Comparison of ENCODE assay signal across 12 cellular contexts in the genomic region with DNA sequence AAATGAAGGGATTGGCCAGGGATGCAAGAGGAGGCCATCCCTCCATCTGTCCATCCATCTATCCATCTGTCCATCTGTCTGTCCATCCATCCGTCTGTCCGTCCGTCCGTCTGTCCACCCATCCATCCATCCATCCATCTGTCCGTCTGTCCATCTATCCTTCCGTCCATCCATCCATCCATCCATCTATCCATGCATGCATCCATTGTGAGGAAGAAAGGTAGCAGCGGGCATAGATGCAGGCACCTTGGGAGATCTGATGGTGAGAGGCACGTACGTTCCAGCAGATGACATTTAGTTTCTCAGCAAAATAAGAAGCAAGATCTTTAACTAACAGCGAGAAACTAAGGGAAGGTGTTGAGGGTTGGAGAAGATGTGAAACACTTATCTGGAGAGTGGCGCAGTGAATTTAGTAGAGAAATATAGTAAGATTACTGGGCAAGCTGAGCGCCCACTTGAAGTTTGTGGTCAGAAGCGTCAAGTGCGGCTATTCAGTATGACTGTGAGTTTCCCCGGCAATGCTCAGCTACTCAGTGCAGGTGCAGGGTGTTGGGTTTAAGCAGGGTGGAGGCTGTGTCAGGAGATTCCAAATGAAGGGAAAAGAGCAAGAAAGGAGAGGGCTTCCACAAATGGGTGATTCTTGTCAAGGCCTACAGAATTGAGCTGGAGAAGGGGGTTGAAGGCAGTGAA. TPM values are rescaled to one million over a fixed set of nuclear protein-coding genes. Genes with fewer than 3 reads are reported as not detected.
DNase-seq lines count a peak whose midpoint lies in the region; ATAC-seq and TF ChIP-seq lines count a peak whose summit lies in the region.
"Had no signal": no experiment of that assay in that cellular context is flagged by ENCODE, and none has a peak within 500 bp of the region (broad histone marks: within the 10 kb centered on the region; RNA-seq: fewer than 3 reads in every experiment).

No MANE protein-coding gene starts in this region.

- no peak overlapping the region for H2AK9ac ChIP-seq in IMR-90 (replicated peaks; ENCODE audit: low read depth, low read length, poor library complexity)

- intact Hi-C loops in IMR-90 (cut with micrococcal nuclease), result no loop called here

- H4K5ac ChIP-seq in IMR-90 (ENCODE audit: low read depth, low read length), result no peak overlapping the region

- no peak overlapping the region for H2BK5ac ChIP-seq in IMR-90 (ENCODE audit: low read depth, low read length, poor library complexity, severe bottlenecking)

- H3K9me3 ChIP-seq in HEK293 (ENCODE audit: control insufficient read depth, insufficient read depth, low read depth, low read length), result no peaks in the 10 kb centered on the region
- H3K9me3 ChIP-seq in IMR-90 (ENCODE audit: control insufficient read depth, insufficient read depth, low read length), result no peaks in the 10 kb centered on the region
- no peaks in the 10 kb centered on the region for H3K9me3 ChIP-seq in neural progenitor cell (ENCODE audit: low read depth)
- H3K9me3 ChIP-seq: ascending aorta had no signal

- H3K4me3 ChIP-seq in HEK293 (ENCODE audit: low read depth, low read length), result no peak overlapping the region
- no peak overlapping the region for H3K4me3 ChIP-seq in IMR-90 (ENCODE audit: insufficient read depth, low read depth, low read length)
- no peak overlapping the region for H3K4me3 ChIP-seq in neural progenitor cell
- H3K4me3 ChIP-seq: ascending aorta had no signal

- no TSS peak for BruUV-seq in IMR-90 (replicated peaks; lab: Mats Ljungman, UMichigan)

- in situ Hi-C loops in IMR-90 (cut with MboI; ENCODE audit: low sequenced_read_pairs), result no loop called here

- H3F3A ChIP-seq in neural progenitor cell (ENCODE audit: low read depth), result no peaks in the 10 kb centered on the region

- TF ChIP-seq POLR2A in IMR-90 (IDR thresholded peaks at IDR 0.05; ENCODE audit: low read depth, low read length), result no peak

- no peaks in the 10 kb centered on the region for H3K79me2 ChIP-seq in neural progenitor cell (ENCODE audit: low read depth)
- H3K79me2 ChIP-seq: parathyroid adenoma had no signal

- no peak overlapping the region for H3K23ac ChIP-seq in IMR-90 (ENCODE audit: low read depth, low read length)

- 0 out of 2 replicates have a peak overlapping the region, but pooled peaks have one; percentile 9 for H3K14ac ChIP-seq in IMR-90 (replicated peaks; ENCODE audit: low read depth, low read length)

- no peaks in the 10 kb centered on the region for H4K20me1 ChIP-seq in IMR-90 (ENCODE audit: insufficient read depth, low read length)
- no peaks in the 10 kb centered on the region for H4K20me1 ChIP-seq in neural progenitor cell (ENCODE audit: low read depth)

- no peak overlapping the region for H4K91ac ChIP-seq in IMR-90 (ENCODE audit: insufficient read depth, low read depth, low read length)

- H3K27ac ChIP-seq in HEK293 (ENCODE audit: extremely low read depth, low read depth, low read length) (no peak overlapping the region), IMR-90 (ENCODE audit: insufficient read depth, low read length) (no peak overlapping the region), neural progenitor cell (no peak overlapping the region), RWPE1 (no peak overlapping the region)
- H3K27ac ChIP-seq: ascending aorta, parathyroid adenoma had no signal

- H3K4me2 ChIP-seq in IMR-90 (ENCODE audit: low read depth, low read length) (no peak overlapping the region), neural progenitor cell (no peak overlapping the region)

- H3K9me1 ChIP-seq in IMR-90 (ENCODE audit: insufficient read depth, low read length), result peaks cover 48% of the 10 kb centered on the region

- H3K9ac ChIP-seq in IMR-90 (ENCODE audit: low read depth, low read length) (no peak overlapping the region), neural progenitor cell (no peak overlapping the region)
- H3K9ac ChIP-seq: parathyroid adenoma had no signal

- peak overlapping the region; percentile 45 for H2BK120ac ChIP-seq in IMR-90 (ENCODE audit: low read depth, low read length)

- peaks cover 0 to 16% of the 10 kb centered on the region in 2 experiments; a peak in 1 of 4 replicates for H3K79me1 ChIP-seq in IMR-90 (ENCODE audit: low read depth in 1 of 2, low read length in 2 of 2)

- H3K27ac Mint-ChIP-seq in stimulated activated memory B cell treated with anti-CD40 and anti-IgM and Interleukin-4, amounts not matched to agents 10 μg/mL and 1 μg/mL and 100 μg/mL, for 72 hours, result no peak overlapping the region
- H3K27ac Mint-ChIP-seq in neural progenitor cell, result no peak overlapping the region

- H2AFZ ChIP-seq in IMR-90 (replicated peaks; ENCODE audit: low read length, poor library complexity) (peak overlapping the region; percentile 30), neural progenitor cell (replicated peaks) (no peak overlapping the region)
- H2AFZ ChIP-seq: parathyroid adenoma had no signal

- ATAC-seq in IMR-90 (ENCODE audit: low read depth), result no peak
- ATAC-seq in stimulated activated memory B cell treated with anti-CD40 and anti-IgM and Interleukin-4, amounts not matched to agents 10 μg/mL and 1 μg/mL and 100 μg/mL, for 72 hours, result peak; percentile 85

- 0 out of 2 replicates have a peak overlapping the region, but pooled peaks have one; percentile 47 for H3K4ac ChIP-seq in IMR-90 (ENCODE audit: low read depth, low read length)

- H3K27me3 ChIP-seq in IMR-90 (ENCODE audit: control insufficient read depth, insufficient read depth, low read length) (no peaks in the 10 kb centered on the region), neural progenitor cell (no peaks in the 10 kb centered on the region)
- H3K27me3 ChIP-seq: ascending aorta had no signal

- peaks cover 12% of the 10 kb centered on the region for H3K36me3 Mint-ChIP-seq in stimulated activated memory B cell treated with anti-CD40 and anti-IgM and Interleukin-4, amounts not matched to agents 10 μg/mL and 1 μg/mL and 100 μg/mL, for 72 hours
- no peaks in the 10 kb centered on the region for H3K36me3 Mint-ChIP-seq in neural progenitor cell

- POLR2A ChIA-PET in HEK293 (lab: Yijun Ruan, JAX), result no interaction called here
- POLR2A ChIA-PET in IMR-90 (lab: Charles Lee; ENCODE audit: unreplicated experiment), result no interaction called here
- POLR2A ChIA-PET in RWPE1 (lab: Yijun Ruan, JAX; ENCODE audit: low non-redundant PET), result no interaction called here

- TF ChIP-seq CTCF in HEK293 (tag by site-specific recombination; IDR thresholded peaks at IDR 0.05), result no peak
- no peak for TF ChIP-seq CTCF in IMR-90 (conservative IDR thresholded peaks at IDR 0.05; ENCODE audit: low read depth, low read length)
- TF ChIP-seq CTCF in neural progenitor cell (IDR thresholded peaks at IDR 0.05), result no peak
- no peak for TF ChIP-seq CTCF in RWPE1 (conservative IDR thresholded peaks at IDR 0.05; ENCODE audit: low read depth)

- CTCF ChIA-PET in HEK293 (lab: Yijun Ruan, JAX) (no interaction called here), IMR-90 (lab: Yijun Ruan, JAX) (no interaction called here), RWPE1 (lab: Yijun Ruan, JAX) (interaction anchor here (1.0 to 1.4 kb wide), 4 partner anchors 16 to 214 kb away, joined by 3 to 4 read pairs (median 4); no protein-coding TSS in a partner anchor)

- peak; percentile 62 for DNase-seq in activated CD8-positive, alpha-beta memory T cell treated with anti-CD3 and anti-CD28 coated beads for 24 hours
- no peak for DNase-seq in activated CD8-positive, alpha-beta memory T cell treated with anti-CD3 and anti-CD28 coated beads, Interleukin-2, amount 50 U/mL, for 4 hours
- DNase-seq in IMR-90 (no peak), neural progenitor cell (ENCODE audit: low spot score) (no peak), RWPE1 (ENCODE audit: low spot score) (no peak), DMS153 treated with DMSO at 0.1 percent for 48 hours (lab: John Stamatoyannopoulos, UW; ENCODE audit: unreplicated experiment) (no peak)
- DNase-seq: GF-D8, MM.1S had no signal

- no peak overlapping the region for H3K18ac ChIP-seq in IMR-90 (ENCODE audit: low read depth, low read length)

- no peak overlapping the region for H3K4me3 Mint-ChIP-seq in stimulated activated memory B cell treated with anti-CD40 and anti-IgM and Interleukin-4, amounts not matched to agents 10 μg/mL and 1 μg/mL and 100 μg/mL, for 72 hours
- no peak overlapping the region for H3K4me3 Mint-ChIP-seq in neural progenitor cell

- 100% methylated on average over 8 of the region's 15 CpGs; no CpG with 5 or more reads in 1 of the 2 experiments for WGBS in IMR-90 (ENCODE audit: extremely low coverage in 2 of 2, insufficient read length in 1 of 2), 2 experiments

- no peaks in the 10 kb centered on the region for H3K4me1 ChIP-seq in HEK293 (ENCODE audit: control insufficient read depth, insufficient read depth, low read length)
- peaks cover 26% of the 10 kb centered on the region for H3K4me1 ChIP-seq in IMR-90 (ENCODE audit: control insufficient read depth, insufficient read depth, low read length)
- H3K4me1 ChIP-seq in neural progenitor cell, result peaks cover 7% of the 10 kb centered on the region
- H3K4me1 ChIP-seq: parathyroid adenoma had no signal

- no peaks in the 10 kb centered on the region for H3K27me3 Mint-ChIP-seq in stimulated activated memory B cell treated with anti-CD40 and anti-IgM and Interleukin-4, amounts not matched to agents 10 μg/mL and 1 μg/mL and 100 μg/mL, for 72 hours
- H3K27me3 Mint-ChIP-seq in neural progenitor cell (ENCODE audit: insufficient read depth, low read depth), result peaks cover 5% of the 10 kb centered on the region

- dilution Hi-C loops in IMR-90 (cut with HindIII; ENCODE audit: low sequenced_read_pairs, unreplicated experiment), result no loop called here

- no peaks in the 10 kb centered on the region for H3K36me3 ChIP-seq in HEK293 (ENCODE audit: control insufficient read depth in 2 of 2, insufficient read depth in 1 of 2, low read length in 2 of 2)
- no peaks in the 10 kb centered on the region for H3K36me3 ChIP-seq in IMR-90 (ENCODE audit: control insufficient read depth, insufficient read depth, low read length)
- no peaks in the 10 kb centered on the region for H3K36me3 ChIP-seq in neural progenitor cell
- H3K36me3 ChIP-seq: ascending aorta had no signal

- H2AK5ac ChIP-seq in IMR-90 (ENCODE audit: low read depth, low read length), result peak overlapping the region; percentile 86

- H3K56ac ChIP-seq in IMR-90 (ENCODE audit: extremely low read depth, insufficient read depth, low read length), result no peak overlapping the region

- TF ChIP-seq RAD21 in IMR-90 (IDR thresholded peaks at IDR 0.05; ENCODE audit: low read length), result no peak

- H4K8ac ChIP-seq in IMR-90 (ENCODE audit: low read depth in 2 of 2, low read length in 2 of 2), result no peak overlapping the region

- H3K4me1 Mint-ChIP-seq in stimulated activated memory B cell treated with anti-CD40 and anti-IgM and Interleukin-4, amounts not matched to agents 10 μg/mL and 1 μg/mL and 100 μg/mL, for 72 hours, result peaks cover 32% of the 10 kb centered on the region
- peaks cover 15% of the 10 kb centered on the region for H3K4me1 Mint-ChIP-seq in neural progenitor cell

- no peak overlapping the region for H2BK20ac ChIP-seq in IMR-90 (ENCODE audit: low read depth, low read length)

- peak overlapping the region; percentile 50; the same call in 1 of the 3 replicates for H2BK15ac ChIP-seq in IMR-90 (ENCODE audit: low read depth, low read length)

- no peaks in the 10 kb centered on the region for H3K9me3 Mint-ChIP-seq in stimulated activated memory B cell treated with anti-CD40 and anti-IgM and Interleukin-4, amounts not matched to agents 10 μg/mL and 1 μg/mL and 100 μg/mL, for 72 hours
- H3K9me3 Mint-ChIP-seq in neural progenitor cell, result no peaks in the 10 kb centered on the region

RNA-seq across cellular contexts. Expression of gene SRP14, which starts 22.4 kb away (rescaled TPM):
- total RNA-seq in IMR-90 (2012; rRNA removed), result 106 and 205 TPM in 2 replicates
- 295 and 296 TPM in 2 replicates for polyA plus RNA-seq in IMR-90 (2012; rRNA removed)
- 198 and 487 TPM in 2 replicates for polyA plus RNA-seq in IMR-90 (2012; cell fraction: cytosol; rRNA removed)
- polyA plus RNA-seq in IMR-90 (2012; cell fraction: nucleus; rRNA removed; ENCODE audit: low replicate concordance), result 41.4 and 203 TPM in 2 replicates
- total RNA-seq in neural progenitor cell (ENCODE audit: low replicate concordance), result 250 and 461 TPM in 2 replicates

RNA-seq across cellular contexts. Expression of gene BMF, which starts 47.3 kb away (rescaled TPM):
- total RNA-seq in IMR-90 (2012; rRNA removed) (1.7 and 2.9 TPM in 2 replicates), neural progenitor cell (ENCODE audit: low replicate concordance) (8.0 and 12.1 TPM in 2 replicates)
- polyA plus RNA-seq in IMR-90 (2012; rRNA removed), result 2.4 and 2.8 TPM in 2 replicates
- 0.80 and 1.8 TPM in 2 replicates for polyA plus RNA-seq in IMR-90 (2012; cell fraction: cytosol; rRNA removed)
- 6.6 and 11.7 TPM in 2 replicates for polyA plus RNA-seq in IMR-90 (2012; cell fraction: nucleus; rRNA removed; ENCODE audit: low replicate concordance)
